Comparison of ENCODE assay signal across 19 cellular contexts in the genomic region with DNA sequence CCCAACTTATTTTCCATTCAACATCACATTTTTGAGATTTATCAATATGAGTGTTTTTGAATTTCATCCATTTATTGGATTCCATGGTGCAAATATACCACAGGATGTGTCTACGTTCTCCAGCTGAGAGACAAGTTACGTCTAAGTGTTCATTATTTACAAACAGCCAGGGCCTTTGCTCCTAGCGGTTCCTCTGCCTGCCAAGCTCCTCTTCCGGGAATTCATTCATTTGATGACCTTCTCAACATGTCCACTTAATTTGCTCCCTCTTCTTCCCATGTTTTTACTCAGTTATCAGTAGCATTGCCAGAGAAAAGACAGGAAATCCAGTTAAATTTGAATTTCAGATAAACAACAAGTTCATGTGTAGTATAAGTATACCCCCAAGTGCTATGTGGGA.
DNase-seq lines count a peak whose midpoint lies in the region; ATAC-seq and TF ChIP-seq lines count a peak whose summit lies in the region.
"Had no signal": no experiment of that assay in that cellular context is flagged by ENCODE, and none has a peak within 500 bp of the region (broad histone marks: within the 10 kb centered on the region; RNA-seq: fewer than 3 reads in every experiment).

No MANE protein-coding gene starts in this region.

- H3K4me3 ChIP-seq in left ventricle myocardium inferior = no peak overlapping the region
- H3K4me3 ChIP-seq: A549, HAP-1 had no signal

- intact Hi-C loops in left ventricle myocardium inferior (cut with micrococcal nuclease) (no loop called here), cardiac septum (cut with DNase I) (no loop called here)

- ATAC-seq in HG02840 (IDR thresholded peaks at IDR 0.05; ENCODE audit: low FRiP score, unreplicated experiment) (no peak), HG03571 (IDR thresholded peaks at IDR 0.05; ENCODE audit: unreplicated experiment) (no peak)
- ATAC-seq: A549 had no signal

- no peaks in the 10 kb centered on the region for H3K36me3 ChIP-seq in left ventricle myocardium inferior
- H3K36me3 ChIP-seq: HAP-1 had no signal

- H3K4me1 ChIP-seq in left ventricle myocardium inferior = peaks cover 6% of the 10 kb centered on the region
- H3K4me1 ChIP-seq: A549, Caco-2, HAP-1 had no signal

- H3K27ac ChIP-seq in left ventricle myocardium inferior (replicated peaks) = peak overlapping the region; percentile 27
- H3K27ac ChIP-seq: 22Rv1, A549, C4-2B had no signal

- H3K27me3 ChIP-seq in left ventricle myocardium inferior (ENCODE audit: low read depth) = no peaks in the 10 kb centered on the region

- TF ChIP-seq CTCF in left ventricle myocardium inferior (IDR thresholded peaks at IDR 0.05; ENCODE audit: borderline replicate concordance) = no peak

- no peaks in the 10 kb centered on the region for H3K9me3 ChIP-seq in left ventricle myocardium inferior (replicated peaks)
- H3K9me3 ChIP-seq: A549, Caco-2, HAP-1 had no signal

- DNase-seq in left ventricle myocardium inferior (no peak), cardiac septum (ENCODE audit: low spot score) (no peak), dermis blood vessel endothelial cell (peak; percentile 55), lung microvascular endothelial cell (ENCODE audit: low read depth in 2 of 2) (peak; percentile 60 to 75), NCI-H2196 treated with DMSO at 0.1 percent for 48 hours (lab: John Stamatoyannopoulos, UW; ENCODE audit: unreplicated experiment) (no peak)
- DNase-seq: AML-193; Caco-2; CD4-positive, alpha-beta T cell; DMS153; DMS79; GDM1; GOT3; KG1 had no signal

Comparison
In these comparisons a context has a peak if more than half of its experiments do, and no peak if none do; other contexts are left out.
1. DNase-seq: peak in dermis blood vessel endothelial cell (single experiment) and lung microvascular endothelial cell (2 of 2); none in left ventricle myocardium inferior (single experiment), cardiac septum (single experiment) and NCI-H2196 treated with DMSO at 0.1 percent for 48 hours (single experiment).